Comparison of ENCODE assay signal across 8 cellular contexts in genomic region chr15:84588053-84588874, GRCh38. TPM values are rescaled to one million over a fixed set of nuclear protein-coding genes. Genes with fewer than 3 reads are reported as not detected.
A peak's percentile ranks its signal among the peaks of the same experiment; 100 is the strongest.
DNase-seq lines count a peak whose midpoint lies in the region; ATAC-seq and TF ChIP-seq lines count a peak whose summit lies in the region.

No MANE protein-coding gene starts in this region.

- H3K27ac ChIP-seq in cardiac muscle cell: no peak overlapping the region
- no peak overlapping the region for H3K27ac ChIP-seq in upper lobe of left lung

- TF ChIP-seq POLR2A in upper lobe of left lung (IDR thresholded peaks at IDR 0.05): no peak

- TF ChIP-seq CTCF in GM10266 (IDR thresholded peaks at IDR 0.05; ENCODE audit: control insufficient read depth, insufficient read depth, low read depth, missing control alignments) (peak; percentile 73), cardiac muscle cell (IDR thresholded peaks at IDR 0.05; ENCODE audit: low read depth, low read length) (peak; percentile 57), upper lobe of left lung (IDR thresholded peaks at IDR 0.05) (peak; percentile 58 to 97 (median 82))

- H3K36me3 ChIP-seq in cardiac muscle cell: no peaks in the 10 kb centered on the region
- H3K36me3 ChIP-seq in upper lobe of left lung: no peaks in the 10 kb centered on the region

- H3K4me1 ChIP-seq in cardiac muscle cell (ENCODE audit: low read depth) (peaks cover 5% of the 10 kb centered on the region), upper lobe of left lung (peaks cover 0 to 9% (median 8%) of the 10 kb centered on the region in 4 donors)

- H3K9me3 ChIP-seq in cardiac muscle cell (ENCODE audit: low read depth): no peaks in the 10 kb centered on the region
- no peaks in the 10 kb centered on the region for H3K9me3 ChIP-seq in upper lobe of left lung

- 28 to 39% methylated on average over 17 to 26 of the region's 26 CpGs for WGBS in upper lobe of left lung, 2 donors

- peak; percentile 99 for ATAC-seq in HG02642 (IDR thresholded peaks at IDR 0.05; ENCODE audit: poor library complexity, unreplicated experiment)
- ATAC-seq in SK-N-SH treated with all-trans-retinoic acid at 6 μM for 48 hours: peak; percentile 100
- peak; percentile 99 to 100 for ATAC-seq in upper lobe of left lung (ENCODE audit: low FRiP score in 2 of 2)

- no peak overlapping the region for H3K4me3 ChIP-seq in cardiac muscle cell
- peak overlapping the region in 3 of 4 donors; percentile 22 to 41 (median 41) for H3K4me3 ChIP-seq in upper lobe of left lung

- H3K27me3 ChIP-seq in cardiac muscle cell (peaks cover 6% of the 10 kb centered on the region), upper lobe of left lung (no peaks in the 10 kb centered on the region)

- DNase-seq in GM10266 (ENCODE audit: extremely low spot score): peak; percentile 83
- DNase-seq in NCI-H1092 (lab: John Stamatoyannopoulos, UW): peak; percentile 73
- DNase-seq in activated naive CD4-positive, alpha-beta T cell treated with anti-CD3 and anti-CD28 coated beads, Interleukin-2, amount 50 U/mL, for 16 hours: peak; percentile 82
- peak; percentile 85 to 93 for DNase-seq in cardiac muscle cell (ENCODE audit: low read depth in 1 of 2, low spot score in 1 of 2)
- peak; percentile 96 for DNase-seq in posterior vena cava (ENCODE audit: low spot score)
- peak; percentile 91 to 93 for DNase-seq in upper lobe of left lung

- TF ChIP-seq EP300 in upper lobe of left lung (IDR thresholded peaks at IDR 0.05): no peak

- intact Hi-C loops in posterior vena cava (cut with DNase I): no loop called here

TF ChIP-seq in SK-N-SH treated with all-trans-retinoic acid at 6 μM for 48 hours, 23 proteins besides CTCF, POLR2A, EP300 and RAD21:
- TF ChIP-seq BACH2 (CRISPR knock-in tag; IDR thresholded peaks at IDR 0.05; ENCODE audit: borderline replicate concordance): no peak
- TF ChIP-seq CREB5 (CRISPR knock-in tag; IDR thresholded peaks at IDR 0.05; ENCODE audit: low read depth): no peak
- TF ChIP-seq RARB (CRISPR knock-in tag; IDR thresholded peaks at IDR 0.05): no peak
- no peak for TF ChIP-seq ZC3H10 (CRISPR knock-in tag; IDR thresholded peaks at IDR 0.05)
- TF ChIP-seq ARNTL (CRISPR knock-in tag; IDR thresholded peaks at IDR 0.05; ENCODE audit: borderline replicate concordance, low read depth): no peak
- no peak for TF ChIP-seq ZNF565 (CRISPR knock-in tag; conservative IDR thresholded peaks at IDR 0.05; ENCODE audit: low read depth)
- no peak for TF ChIP-seq SNAI2 (CRISPR knock-in tag; IDR thresholded peaks at IDR 0.05)

RNA-seq across cellular contexts. Expression of gene ZSCAN2, which starts 12.5 kb away (rescaled TPM):
- total RNA-seq in cardiac muscle cell (24.4 and 38.3 TPM in 2 replicates), posterior vena cava (1 to 10 TPM; 3.0 to 4.7 TPM), upper lobe of left lung (10 to 100 TPM in 1 of 6 donors, 1 to 10 TPM in 5; 4.1 to 11.0 (median 5.9) TPM)
- polyA plus RNA-seq in cardiac muscle cell: 24.8 and 28.1 TPM in 2 replicates
